8 cellular contexts compared by ENCODE assay signal in genomic region chr4:80610845-80611244, GRCh38.
DNase-seq lines count a peak whose midpoint lies in the region; ATAC-seq and TF ChIP-seq lines count a peak whose summit lies in the region.

No MANE protein-coding gene starts in this region.

- TF ChIP-seq CTCF in AG10803 (conservative IDR thresholded peaks at IDR 0.05; ENCODE audit: low read length) = no peak

- H3K36me3 Mint-ChIP-seq in effector memory CD8-positive, alpha-beta T cell (ENCODE audit: insufficient read depth) = no peaks in the 10 kb centered on the region

- no peaks in the 10 kb centered on the region for H3K9me3 Mint-ChIP-seq in effector memory CD8-positive, alpha-beta T cell

- no peaks in the 10 kb centered on the region for H3K27me3 Mint-ChIP-seq in effector memory CD8-positive, alpha-beta T cell

- DNase-seq in AG10803 (ENCODE audit: low read depth) (peak; percentile 38), amniotic epithelial cell (ENCODE audit: low read depth) (peak; percentile 36), anterior cingulate cortex (lab: John Stamatoyannopoulos, UW) (no peak), NCI-H226 (no peak)
- no peak for DNase-seq in stimulated activated CD4-positive, alpha-beta T cell treated with anti-CD3 and anti-CD28 coated beads, Interleukin-15, amount 100 ng/mL, for 24 hours
- DNase-seq in effector memory CD8-positive, alpha-beta T cell = no peak

- no peak overlapping the region for H3K27ac Mint-ChIP-seq in effector memory CD8-positive, alpha-beta T cell

- H3K4me1 Mint-ChIP-seq in effector memory CD8-positive, alpha-beta T cell (ENCODE audit: low read depth in 2 of 2) = no peaks in the 10 kb centered on the region

- ATAC-seq in GM19372 (IDR thresholded peaks at IDR 0.05; ENCODE audit: low read depth, unreplicated experiment) (peak; percentile 60), HG03135 (IDR thresholded peaks at IDR 0.05; ENCODE audit: unreplicated experiment) (peak; percentile 87)
- no peak for ATAC-seq in effector memory CD8-positive, alpha-beta T cell (replicated peaks)

- H3K4me3 ChIP-seq in AG10803 (ENCODE audit: low read length) = no peak overlapping the region

- H3K4me3 Mint-ChIP-seq in effector memory CD8-positive, alpha-beta T cell = no peak overlapping the region

Comparison
In these comparisons a context has a peak if more than half of its experiments do, and no peak if none do; other contexts are left out.
1. DNase-seq: peak in AG10803 (single experiment) and amniotic epithelial cell (single experiment); none in stimulated activated CD4-positive, alpha-beta T cell treated with anti-CD3 and anti-CD28 coated beads, Interleukin-15, amount 100 ng/mL, for 24 hours (single experiment), effector memory CD8-positive, alpha-beta T cell (0 of 3), anterior cingulate cortex (0 of 58) and NCI-H226 (single experiment).